8 cellular contexts compared by ENCODE assay signal in genomic region chr3:184284696-184285095, GRCh38. TPM values are rescaled to one million over a fixed set of nuclear protein-coding genes. Genes with fewer than 3 reads are reported as not detected.
DNase-seq lines count a peak whose midpoint lies in the region; ATAC-seq and TF ChIP-seq lines count a peak whose summit lies in the region.

No MANE protein-coding gene starts in this region.

- H3K27me3 ChIP-seq in adrenal gland (no peaks in the 10 kb centered on the region), testis (no peaks in the 10 kb centered on the region)

- H3K27ac ChIP-seq in HEK293 (ENCODE audit: extremely low read depth, low read depth, low read length) (no peak overlapping the region), adrenal gland (no peak overlapping the region), testis (no peak overlapping the region)

- POLR2A ChIA-PET in HEK293 (lab: Yijun Ruan, JAX): no interaction called here

- intact Hi-C loops in adrenal gland (cut with DNase I) (loop anchor here in 1 of 2 donors (10.0 kb wide), 1 partner anchor 390 kb away; no protein-coding TSS in a partner anchor), testis (cut with DNase I; ENCODE audit: low total_unique reads) (no loop called here)

- TF ChIP-seq POLR2A in adrenal gland (IDR thresholded peaks at IDR 0.05): no peak
- no peak for TF ChIP-seq POLR2A in testis (IDR thresholded peaks at IDR 0.05)

- H3K36me3 ChIP-seq in HEK293 (ENCODE audit: control insufficient read depth in 2 of 2, insufficient read depth in 1 of 2, low read length in 2 of 2) (no peaks in the 10 kb centered on the region), adrenal gland (replicated peaks in 1 of 2) (no peaks in the 10 kb centered on the region), testis (ENCODE audit: low read depth, missing control alignments) (no peaks in the 10 kb centered on the region)

- H3K9me3 ChIP-seq in HEK293 (ENCODE audit: control insufficient read depth, insufficient read depth, low read depth, low read length): no peaks in the 10 kb centered on the region
- no peaks in the 10 kb centered on the region for H3K9me3 ChIP-seq in adrenal gland (replicated peaks in 1 of 3)
- H3K9me3 ChIP-seq in testis: no peaks in the 10 kb centered on the region

- CTCF ChIA-PET in HEK293 (lab: Yijun Ruan, JAX): interaction anchor here (0.6 to 1.3 kb wide), 9 partner anchors 9 to 1170 kb away, joined by 3 to 5 read pairs (median 3); no protein-coding TSS in a partner anchor

- peak; percentile 48 for DNase-seq in COLO668 (lab: John Stamatoyannopoulos, UW; ENCODE audit: unreplicated experiment)
- peak; percentile 58 for DNase-seq in NCI-H526 treated with DMSO at 0.1 percent for 48 hours (lab: John Stamatoyannopoulos, UW)
- DNase-seq in adrenal gland: peak; percentile 71 to 87 (median 78)
- DNase-seq in iPS DF 19.7 (ENCODE audit: low read depth, low spot score): peak; percentile 70
- peak; percentile 69 for DNase-seq in testis

- H3K4me1 ChIP-seq in HEK293 (ENCODE audit: control insufficient read depth, insufficient read depth, low read length): no peaks in the 10 kb centered on the region
- no peaks in the 10 kb centered on the region for H3K4me1 ChIP-seq in adrenal gland (replicated peaks in 1 of 2)
- no peaks in the 10 kb centered on the region for H3K4me1 ChIP-seq in testis

- no peak for ATAC-seq in GM19467 (IDR thresholded peaks at IDR 0.05; ENCODE audit: unreplicated experiment)
- ATAC-seq in GM18519 (IDR thresholded peaks at IDR 0.05; ENCODE audit: low FRiP score, unreplicated experiment): no peak

- no peak overlapping the region for H3K4me3 ChIP-seq in HEK293 (ENCODE audit: low read depth, low read length)
- H3K4me3 ChIP-seq in adrenal gland: no peak overlapping the region
- no peak overlapping the region for H3K4me3 ChIP-seq in testis

- 7 to 18% (median 11%) methylated on average over 3 to 4 of the region's 4 CpGs for WGBS in adrenal gland, 4 donors
- 32 to 73% methylated on average over 4 of the region's 4 CpGs for WGBS in testis, 2 donors

- TF ChIP-seq CTCF in HEK293 (tag by site-specific recombination; IDR thresholded peaks at IDR 0.05): 0 out of 2 replicates have a peak, but pooled peaks have one; percentile 28
- TF ChIP-seq CTCF in adrenal gland (IDR thresholded peaks at IDR 0.05): peak; percentile 11 to 59 (median 52)
- peak in 1 of 3 experiments; percentile 11 for TF ChIP-seq CTCF in testis (IDR thresholded peaks at IDR 0.05)

TF ChIP-seq in HEK293, 187 proteins besides CTCF, POLR2A, EP300 and RAD21:
- TF ChIP-seq GLIS1 (tag by site-specific recombination; IDR thresholded peaks at IDR 0.05) (no peak), ZNF324 (tag by site-specific recombination; IDR thresholded peaks at IDR 0.05) (peak; percentile 29; the same call in 1 of the 2 replicates), ZNF561 (tag by site-specific recombination; IDR thresholded peaks at IDR 0.05; ENCODE audit: borderline replicate concordance) (peak; percentile 63; the same call in 1 of the 2 replicates), ZNF362 (tag by site-specific recombination; IDR thresholded peaks at IDR 0.05) (no peak), ZNF654 (tag by site-specific recombination; IDR thresholded peaks at IDR 0.05; ENCODE audit: low read depth) (peak; percentile 60), IKZF3 (tag by site-specific recombination; IDR thresholded peaks at IDR 0.05) (peak; percentile 56; the same call in 1 of the 2 replicates), ZNF350 (tag by site-specific recombination; IDR thresholded peaks at IDR 0.05) (no peak), MYNN (tag by site-specific recombination; IDR thresholded peaks at IDR 0.05; ENCODE audit: borderline replicate concordance) (0 out of 2 replicates have a peak, but pooled peaks have one; percentile 46), ZSCAN23 (tag by site-specific recombination; IDR thresholded peaks at IDR 0.05) (no peak), ZNF449 (tag by site-specific recombination; IDR thresholded peaks at IDR 0.05) (peak; percentile 93), TRIM28 (IDR thresholded peaks at IDR 0.05; ENCODE audit: borderline replicate concordance, low read length) (no peak), OVOL3 (tag by site-specific recombination; IDR thresholded peaks at IDR 0.05) (no peak)

RNA-seq across cellular contexts. Expression of gene ECE2, which starts 8.9 kb away (rescaled TPM):
- total RNA-seq in adrenal gland (1 to 10 TPM in 3 of 8 donors, under 1 TPM in 1, not detected in 4; 0.27 to 9.3 (median 5.8) TPM), testis (1 to 10 TPM; 1.4 TPM)
- polyA plus RNA-seq in adrenal gland (10 to 100 TPM in 1 of 3 donors, 1 to 10 TPM in 2; 3.0 to 15.2 (median 8.2) TPM), testis (ENCODE audit: insufficient read depth, low read depth, low replicate concordance) (1.1 TPM)

RNA-seq across cellular contexts. Expression of gene PSMD2, which starts 14.3 kb away (rescaled TPM):
- total RNA-seq in adrenal gland: 100 to 1,000 TPM; 190 to 387 (median 235) TPM
- 100 to 1,000 TPM in 1 of 3 donors, 10 to 100 TPM in 2; 65.1 to 412 (median 73.8) TPM for polyA plus RNA-seq in adrenal gland
- 100 to 1,000 TPM; 289 to 339 TPM for total RNA-seq in testis
- 379 TPM for polyA plus RNA-seq in testis (ENCODE audit: insufficient read depth, low read depth, low replicate concordance)

RNA-seq across cellular contexts. Expression of gene CAMK2N2, which starts 23.3 kb away (rescaled TPM):
- total RNA-seq in adrenal gland: 10 to 100 TPM in 2 of 8 donors, 1 to 10 TPM in 3, under 1 TPM in 1, not detected in 2; 0.47 to 39.3 (median 5.7) TPM
- polyA plus RNA-seq in adrenal gland: 10 to 100 TPM in 2 of 3 donors, 1 to 10 TPM in 1; 6.1 to 24.2 (median 12.4) TPM
- total RNA-seq in testis: under 1 TPM in 1 of 2 donors, not detected in 1; 0.24 TPM
- polyA plus RNA-seq in testis (ENCODE audit: insufficient read depth, low read depth, low replicate concordance): 0.40 TPM

RNA-seq across cellular contexts. Expression of gene EIF4G1, which starts 29.7 kb away (rescaled TPM):
- total RNA-seq in adrenal gland (100 to 1,000 TPM; 289 to 600 (median 369) TPM), testis (100 to 1,000 TPM; 295 TPM)
- polyA plus RNA-seq in adrenal gland (100 to 1,000 TPM; 248 to 411 (median 268) TPM), testis (ENCODE audit: insufficient read depth, low read depth, low replicate concordance) (255 TPM)

RNA-seq across cellular contexts. Expression of gene EEF1AKMT4, which starts 35.2 kb away (rescaled TPM):
- total RNA-seq in adrenal gland (1 to 10 TPM; 2.7 to 8.3 (median 4.1) TPM), testis (10 to 100 TPM; 10.2 to 15.0 TPM)
- polyA plus RNA-seq in adrenal gland (1 to 10 TPM; 1.8 to 6.6 (median 2.5) TPM), testis (ENCODE audit: insufficient read depth, low read depth, low replicate concordance) (16.9 TPM)
